1 cellular context compared by ENCODE assay signal in the genomic region with DNA sequence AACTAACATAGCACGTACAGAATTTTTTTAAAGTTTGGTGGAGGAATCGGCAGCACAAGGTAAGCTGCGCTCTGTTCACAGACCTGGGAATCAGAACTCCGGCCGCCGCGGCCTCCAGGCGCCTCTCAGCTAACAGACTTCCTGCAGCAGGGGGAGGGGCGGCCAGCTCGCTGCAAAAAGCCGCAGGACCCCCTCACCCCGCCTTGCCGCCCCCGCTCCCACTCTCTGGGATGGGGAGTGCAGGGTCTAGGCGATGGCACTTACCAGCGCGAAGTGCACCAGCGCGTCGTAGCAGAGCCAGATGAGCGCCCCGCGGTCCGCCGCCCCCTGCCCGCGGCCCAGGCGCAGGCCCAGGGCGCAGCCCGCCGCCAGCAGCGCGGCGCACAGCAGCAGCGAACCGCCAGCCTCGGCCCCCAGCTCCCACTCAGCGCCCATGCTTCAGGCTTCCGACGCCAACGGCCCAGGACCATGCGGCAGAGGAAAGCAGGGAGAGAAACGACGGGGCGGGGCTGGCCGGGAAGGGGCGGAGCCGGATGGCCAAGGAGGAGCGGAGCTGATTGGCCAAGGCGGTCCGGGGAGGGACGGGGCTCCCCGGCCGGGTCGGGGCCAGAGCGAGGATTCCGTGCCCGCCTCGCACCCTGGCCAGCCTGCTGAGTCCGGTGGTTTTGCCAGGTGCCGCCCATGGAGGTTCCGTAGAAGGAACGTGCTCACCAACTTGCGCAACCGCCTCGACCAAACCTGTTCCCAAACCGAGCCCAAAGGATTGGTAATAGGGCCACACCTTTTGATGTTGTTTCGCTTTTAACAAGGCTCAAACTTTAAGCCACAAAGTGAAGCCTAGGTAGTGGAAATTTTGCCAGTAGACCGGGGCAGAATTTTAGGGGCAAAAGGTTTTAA.
TF ChIP-seq lines count a peak whose summit lies in the region.

A gene (minus strand): TSS at position 497 of the 897 bp plus-strand sequence. CDS start 62 bp downstream, at position 435.

TF ChIP-seq in HepG2, 621 proteins besides CTCF, POLR2A, EP300 and RAD21 (continued from another document):
- TF ChIP-seq, protein P1, sequence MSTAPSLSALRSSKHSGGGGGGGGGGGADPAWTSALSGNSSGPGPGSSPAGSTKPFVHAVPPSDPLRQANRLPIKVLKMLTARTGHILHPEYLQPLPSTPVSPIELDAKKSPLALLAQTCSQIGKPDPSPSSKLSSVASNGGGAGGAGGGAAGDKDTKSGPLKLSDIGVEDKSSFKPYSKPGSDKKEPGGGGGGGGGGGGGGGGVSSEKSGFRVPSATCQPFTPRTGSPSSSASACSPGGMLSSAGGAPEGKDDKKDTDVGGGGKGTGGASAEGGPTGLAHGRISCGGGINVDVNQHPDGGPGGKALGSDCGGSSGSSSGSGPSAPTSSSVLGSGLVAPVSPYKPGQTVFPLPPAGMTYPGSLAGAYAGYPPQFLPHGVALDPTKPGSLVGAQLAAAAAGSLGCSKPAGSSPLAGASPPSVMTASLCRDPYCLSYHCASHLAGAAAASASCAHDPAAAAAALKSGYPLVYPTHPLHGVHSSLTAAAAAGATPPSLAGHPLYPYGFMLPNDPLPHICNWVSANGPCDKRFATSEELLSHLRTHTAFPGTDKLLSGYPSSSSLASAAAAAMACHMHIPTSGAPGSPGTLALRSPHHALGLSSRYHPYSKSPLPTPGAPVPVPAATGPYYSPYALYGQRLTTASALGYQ (CRISPR knock-in tag; IDR thresholded peaks at IDR 0.05), result no peak
- TF ChIP-seq RCOR2 (CRISPR knock-in tag; IDR thresholded peaks at IDR 0.05), result 0 out of 2 replicates have a peak, but pooled peaks have one; percentile 24
- 0 out of 2 replicates have a peak, but pooled peaks have one; percentile 10 for TF ChIP-seq ZNF619 (CRISPR knock-in tag; IDR thresholded peaks at IDR 0.05)
- no peak for TF ChIP-seq ZNF136 (CRISPR knock-in tag; IDR thresholded peaks at IDR 0.05; ENCODE audit: low read depth)
- no peak for TF ChIP-seq HNRNPUL1 (IDR thresholded peaks at IDR 0.05; ENCODE audit: low read depth, low read length)
- TF ChIP-seq RFX5 (IDR thresholded peaks at IDR 0.05; ENCODE audit: low read depth, low read length), result no peak
- TF ChIP-seq NR1H2 (CRISPR knock-in tag; IDR thresholded peaks at IDR 0.05; ENCODE audit: borderline replicate concordance, low read depth), result 0 out of 2 replicates have a peak, but pooled peaks have one; percentile 31
- TF ChIP-seq POLR2G (IDR thresholded peaks at IDR 0.05; ENCODE audit: low read depth, low read length), result peak; percentile 94
- TF ChIP-seq, protein P2, sequence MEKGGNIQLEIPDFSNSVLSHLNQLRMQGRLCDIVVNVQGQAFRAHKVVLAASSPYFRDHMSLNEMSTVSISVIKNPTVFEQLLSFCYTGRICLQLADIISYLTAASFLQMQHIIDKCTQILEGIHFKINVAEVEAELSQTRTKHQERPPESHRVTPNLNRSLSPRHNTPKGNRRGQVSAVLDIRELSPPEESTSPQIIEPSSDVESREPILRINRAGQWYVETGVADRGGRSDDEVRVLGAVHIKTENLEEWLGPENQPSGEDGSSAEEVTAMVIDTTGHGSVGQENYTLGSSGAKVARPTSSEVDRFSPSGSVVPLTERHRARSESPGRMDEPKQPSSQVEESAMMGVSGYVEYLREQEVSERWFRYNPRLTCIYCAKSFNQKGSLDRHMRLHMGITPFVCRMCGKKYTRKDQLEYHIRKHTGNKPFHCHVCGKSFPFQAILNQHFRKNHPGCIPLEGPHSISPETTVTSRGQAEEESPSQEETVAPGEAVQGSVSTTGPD (CRISPR knock-in tag; IDR thresholded peaks at IDR 0.05), result peak; percentile 82
- 0 out of 4 replicates have a peak, but pooled peaks of 1 of the 2 experiments have one; percentile 59 for TF ChIP-seq KLF16 (CRISPR knock-in tag; IDR thresholded peaks at IDR 0.05)
- TF ChIP-seq NFKB2 (CRISPR knock-in tag; IDR thresholded peaks at IDR 0.05; ENCODE audit: borderline replicate concordance), result peak; percentile 96
- TF ChIP-seq ARID2 (CRISPR knock-in tag; IDR thresholded peaks at IDR 0.05; ENCODE audit: borderline replicate concordance), result peak; percentile 38; the same call in 1 of the 2 replicates
- TF ChIP-seq ZBTB3 (CRISPR knock-in tag; IDR thresholded peaks at IDR 0.05; ENCODE audit: borderline replicate concordance, low read depth), result no peak; the same call in 1 of the 2 replicates
- peak; percentile 84 for TF ChIP-seq ZNF777 (CRISPR knock-in tag; IDR thresholded peaks at IDR 0.05)
- peak; percentile 45; the same call in 1 of the 2 replicates for TF ChIP-seq GATAD1 (CRISPR knock-in tag; IDR thresholded peaks at IDR 0.05)
- no peak for TF ChIP-seq PAF1 (CRISPR knock-in tag; IDR thresholded peaks at IDR 0.05)
- TF ChIP-seq ZNF33B (CRISPR knock-in tag; IDR thresholded peaks at IDR 0.05), result peak; percentile 84
- peak; percentile 73 for TF ChIP-seq ZNF709 (CRISPR knock-in tag; IDR thresholded peaks at IDR 0.05)
- no peak for TF ChIP-seq MBNL3 (CRISPR knock-in tag; conservative IDR thresholded peaks at IDR 0.05)
- peak; percentile 98 for TF ChIP-seq ARNT2 (CRISPR knock-in tag; IDR thresholded peaks at IDR 0.05; ENCODE audit: low read depth)
- TF ChIP-seq, protein P3, sequence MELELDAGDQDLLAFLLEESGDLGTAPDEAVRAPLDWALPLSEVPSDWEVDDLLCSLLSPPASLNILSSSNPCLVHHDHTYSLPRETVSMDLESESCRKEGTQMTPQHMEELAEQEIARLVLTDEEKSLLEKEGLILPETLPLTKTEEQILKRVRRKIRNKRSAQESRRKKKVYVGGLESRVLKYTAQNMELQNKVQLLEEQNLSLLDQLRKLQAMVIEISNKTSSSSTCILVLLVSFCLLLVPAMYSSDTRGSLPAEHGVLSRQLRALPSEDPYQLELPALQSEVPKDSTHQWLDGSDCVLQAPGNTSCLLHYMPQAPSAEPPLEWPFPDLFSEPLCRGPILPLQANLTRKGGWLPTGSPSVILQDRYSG (CRISPR knock-in tag; IDR thresholded peaks at IDR 0.05), result peak; percentile 56; the same call in 1 of the 2 replicates
- TF ChIP-seq, protein P4, sequence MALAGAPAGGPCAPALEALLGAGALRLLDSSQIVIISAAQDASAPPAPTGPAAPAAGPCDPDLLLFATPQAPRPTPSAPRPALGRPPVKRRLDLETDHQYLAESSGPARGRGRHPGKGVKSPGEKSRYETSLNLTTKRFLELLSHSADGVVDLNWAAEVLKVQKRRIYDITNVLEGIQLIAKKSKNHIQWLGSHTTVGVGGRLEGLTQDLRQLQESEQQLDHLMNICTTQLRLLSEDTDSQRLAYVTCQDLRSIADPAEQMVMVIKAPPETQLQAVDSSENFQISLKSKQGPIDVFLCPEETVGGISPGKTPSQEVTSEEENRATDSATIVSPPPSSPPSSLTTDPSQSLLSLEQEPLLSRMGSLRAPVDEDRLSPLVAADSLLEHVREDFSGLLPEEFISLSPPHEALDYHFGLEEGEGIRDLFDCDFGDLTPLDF (CRISPR knock-in tag; IDR thresholded peaks at IDR 0.05), result no peak; the same call in 1 of the 2 replicates
- peak; percentile 75; the same call in 1 of the 2 replicates for TF ChIP-seq MXD4 (CRISPR knock-in tag; IDR thresholded peaks at IDR 0.05)
- no peak for TF ChIP-seq KMT2A (CRISPR knock-in tag; IDR thresholded peaks at IDR 0.05)
- peak; percentile 18; the same call in 1 of the 2 replicates for TF ChIP-seq ZNF121 (CRISPR knock-in tag; IDR thresholded peaks at IDR 0.05)
- peak; percentile 95 for TF ChIP-seq TOPORS (CRISPR knock-in tag; IDR thresholded peaks at IDR 0.05)
- TF ChIP-seq ZSCAN29 (CRISPR knock-in tag; conservative IDR thresholded peaks at IDR 0.05), result no peak
- TF ChIP-seq SIN3A (IDR thresholded peaks at IDR 0.05; ENCODE audit: borderline replicate concordance, low read depth, low read length), result peak; percentile 68; the same call in 1 of the 2 replicates
- TF ChIP-seq, protein P5, sequence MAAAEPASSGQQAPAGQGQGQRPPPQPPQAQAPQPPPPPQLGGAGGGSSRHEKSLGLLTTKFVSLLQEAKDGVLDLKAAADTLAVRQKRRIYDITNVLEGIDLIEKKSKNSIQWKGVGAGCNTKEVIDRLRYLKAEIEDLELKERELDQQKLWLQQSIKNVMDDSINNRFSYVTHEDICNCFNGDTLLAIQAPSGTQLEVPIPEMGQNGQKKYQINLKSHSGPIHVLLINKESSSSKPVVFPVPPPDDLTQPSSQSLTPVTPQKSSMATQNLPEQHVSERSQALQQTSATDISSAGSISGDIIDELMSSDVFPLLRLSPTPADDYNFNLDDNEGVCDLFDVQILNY (CRISPR knock-in tag; conservative IDR thresholded peaks at IDR 0.05), result no peak
- no peak for TF ChIP-seq CC2D1A (CRISPR knock-in tag; IDR thresholded peaks at IDR 0.05)
- TF ChIP-seq DPF2 (CRISPR knock-in tag; IDR thresholded peaks at IDR 0.05; ENCODE audit: borderline replicate concordance, low read depth), result no peak
- TF ChIP-seq ZNF224 (CRISPR knock-in tag; IDR thresholded peaks at IDR 0.05), result no peak
- no peak for TF ChIP-seq FOXP1 (IDR thresholded peaks at IDR 0.05)
- no peak for TF ChIP-seq FOXP1 (CRISPR knock-in tag; IDR thresholded peaks at IDR 0.05)
- TF ChIP-seq ZNF883 (CRISPR knock-in tag; IDR thresholded peaks at IDR 0.05; ENCODE audit: not compliant biosample characterization), result peak; percentile 96
- peak; percentile 87; the same call in 1 of the 2 replicates for TF ChIP-seq PAX8 (CRISPR knock-in tag; IDR thresholded peaks at IDR 0.05; ENCODE audit: borderline replicate concordance)
- no peak for TF ChIP-seq TAF15 (IDR thresholded peaks at IDR 0.05; ENCODE audit: low read depth, low read length, poor library complexity, severe bottlenecking)
- 0 out of 2 replicates have a peak, but pooled peaks have one; percentile 59 for TF ChIP-seq ZNF337 (CRISPR knock-in tag; IDR thresholded peaks at IDR 0.05; ENCODE audit: borderline replicate concordance, low read depth)
- no peak for TF ChIP-seq TBX3 (IDR thresholded peaks at IDR 0.05; ENCODE audit: borderline replicate concordance)
- peak; percentile 78 for TF ChIP-seq NFYB (CRISPR knock-in tag; IDR thresholded peaks at IDR 0.05)
- TF ChIP-seq REXO4 (CRISPR knock-in tag; IDR thresholded peaks at IDR 0.05; ENCODE audit: borderline replicate concordance), result no peak
- peak; percentile 73 for TF ChIP-seq ZSCAN25 (CRISPR knock-in tag; IDR thresholded peaks at IDR 0.05)
